In the genomic region with DNA sequence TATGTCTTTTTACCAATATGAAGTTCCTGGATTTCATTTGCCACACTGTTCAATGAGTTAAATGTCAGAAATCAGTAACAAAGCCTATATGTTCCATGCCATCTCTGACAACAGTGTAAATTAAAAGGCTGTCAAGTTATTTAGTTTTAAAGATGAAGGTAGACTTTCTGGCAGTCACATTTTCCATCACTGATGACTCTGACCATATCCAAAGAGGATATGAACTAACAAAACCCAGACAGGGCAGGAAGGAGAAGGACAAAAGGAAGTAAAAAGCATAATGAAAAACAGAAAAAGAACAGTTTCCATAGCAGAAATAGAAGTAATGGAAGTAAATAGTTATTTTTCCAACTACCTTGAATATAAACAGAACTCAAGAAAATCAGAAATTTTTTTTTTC, we compare ENCODE assay signal across 40 cellular contexts.
"Had no signal": no experiment of that assay in that cellular context is flagged by ENCODE, and none has a peak within 500 bp of the region (broad histone marks: within the 10 kb centered on the region; RNA-seq: fewer than 3 reads in every experiment).

No MANE protein-coding gene starts in this region.

- H3K27ac ChIP-seq: adrenal gland, ascending aorta, body of pancreas, brain microvascular endothelial cell, breast epithelium, cardiac muscle cell had no signal

- ATAC-seq: activated naive CD4-positive, alpha-beta T cell treated with anti-CD3 and anti-CD28 coated beads, Interleukin-2, amount 50 U/mL, for 72 hours; activated naive CD8-positive, alpha-beta T cell treated with anti-CD3 and anti-CD28 coated beads, Interleukin-2, amount 50 U/mL, for 24 hours; activated T-cell treated with anti-CD3 and anti-CD28 coated beads, Interleukin-2, amount 50 U/mL, for 4 hours; activated T-cell treated with anti-CD3 and anti-CD28 coated beads, Interleukin-2, amount 50 U/mL, for 72 hours; activated T-helper 17 cell treated with anti-CD3 and anti-CD28 coated beads, Interleukin-2, amount 50 U/mL, for 72 hours; body of pancreas had no signal

- H3K27me3 ChIP-seq: adrenal gland, ascending aorta, body of pancreas, brain microvascular endothelial cell, breast epithelium, cardiac muscle cell had no signal

- DNase-seq: activated effector memory CD4-positive, alpha-beta T cell treated with anti-CD3 and anti-CD28 coated beads, Interleukin-2, amount 50 U/mL, for 16 hours; activated effector memory CD4-positive, alpha-beta T cell treated with Interleukin-2 at 50 U/mL for 16 hours; activated gamma-delta T cell; activated gamma-delta T cell treated with Interleukin-2 at 50 U/mL for 16 hours; activated naive CD4-positive, alpha-beta T cell; activated naive CD4-positive, alpha-beta T cell treated with anti-CD3 and anti-CD28 coated beads for 36 hours; activated naive CD4-positive, alpha-beta T cell treated with anti-CD3 and anti-CD28 coated beads, Interleukin-2, amount 10 ng/mL, durations not matched to agents 7 days and 5 days; activated naive CD4-positive, alpha-beta T cell treated with anti-CD3 and anti-CD28 coated beads, Interleukin-2, amount 50 U/mL, for 16 hours; activated naive CD4-positive, alpha-beta T cell treated with Interleukin-2 at 50 U/mL for 16 hours; activated naive CD8-positive, alpha-beta T cell treated with anti-CD3 and anti-CD28 coated beads for 36 hours; activated naive CD8-positive, alpha-beta T cell treated with anti-CD3 and anti-CD28 coated beads, Interleukin-2, amount 10 ng/mL, durations not matched to agents 7 days and 5 days; activated naive CD8-positive, alpha-beta T cell treated with anti-CD3 and anti-CD28 coated beads, Interleukin-2, amount 50 U/mL, for 24 hours; activated T-cell treated with anti-CD3 and anti-CD28 coated beads for 4 hours; activated T-cell treated with anti-CD3 and anti-CD28 coated beads, Interleukin-2, amount 50 U/mL, for 1 hour; activated T-cell treated with anti-CD3 and anti-CD28 coated beads, Interleukin-2, amount 50 U/mL, for 4 hours; activated T-cell treated with anti-CD3 and anti-CD28 coated beads, Interleukin-2, amount 50 U/mL, for 48 hours; activated T-cell treated with anti-CD3 and anti-CD28 coated beads, Interleukin-2, amount 50 U/mL, for 72 hours; adrenal gland; amniotic stem cell; amygdala; anterior cingulate cortex; aorta; body of pancreas; brain microvascular endothelial cell; caudate nucleus; central memory CD4-positive, alpha-beta T cell; cerebellar nuclear complex had no signal

- H3K27ac Mint-ChIP-seq: activated naive CD4-positive, alpha-beta T cell treated with anti-CD3 and anti-CD28 coated beads for 36 hours; activated naive CD4-positive, alpha-beta T cell treated with anti-CD3 and anti-CD28 coated beads, Interleukin-2, amount 10 ng/mL, durations not matched to agents 7 days and 5 days; activated naive CD4-positive, alpha-beta T cell treated with anti-CD3 and anti-CD28 coated beads, Interleukin-2, amount 50 U/mL, for 24 hours; activated naive CD4-positive, alpha-beta T cell treated with anti-CD3 and anti-CD28 coated beads, Interleukin-2, amount 50 U/mL, for 72 hours; activated naive CD8-positive, alpha-beta T cell; activated naive CD8-positive, alpha-beta T cell treated with anti-CD3 and anti-CD28 coated beads for 36 hours; activated naive CD8-positive, alpha-beta T cell treated with anti-CD3 and anti-CD28 coated beads, Interleukin-2, amount 10 ng/mL, durations not matched to agents 7 days and 5 days; activated naive CD8-positive, alpha-beta T cell treated with anti-CD3 and anti-CD28 coated beads, Interleukin-2, amount 50 U/mL, for 24 hours; activated T-cell treated with anti-CD3 and anti-CD28 coated beads, Interleukin-2, amount 50 U/mL, for 72 hours; activated T-helper 1 cell treated with anti-CD3 and anti-CD28 coated beads, Interleukin-12 subunit alpha, Interleukin-12 subunit beta, Interleukin-2, Interleukin-4 antibody, amounts not matched to agents 30 ng/mL and 10 ng/mL and 1 ng/mL, durations not matched to agents 14 hours and 24 hours and 36 hours; activated T-helper 17 cell treated with anti-CD3 and anti-CD28 coated beads, Interleukin-2, amount 50 U/mL, for 72 hours; activated T-helper 2 cell treated with anti-CD3 and anti-CD28 coated beads, Interferon-gamma antibody, Interleukin-2, Interleukin-4, amounts not matched to agents 10 μg/mL and 5 μg/mL and 100 μg/mL, durations not matched to agents 14 hours and 24 hours and 36 hours; brain had no signal

- H3K27me3 Mint-ChIP-seq: activated naive CD4-positive, alpha-beta T cell treated with anti-CD3 and anti-CD28 coated beads, Interleukin-2, amount 10 ng/mL, durations not matched to agents 7 days and 5 days; activated naive CD4-positive, alpha-beta T cell treated with anti-CD3 and anti-CD28 coated beads, Interleukin-2, amount 50 U/mL, for 24 hours; activated naive CD8-positive, alpha-beta T cell treated with anti-CD3 and anti-CD28 coated beads for 36 hours; activated naive CD8-positive, alpha-beta T cell treated with anti-CD3 and anti-CD28 coated beads, Interleukin-2, amount 10 ng/mL, durations not matched to agents 7 days and 5 days; activated T-helper 17 cell treated with anti-CD3 and anti-CD28 coated beads, Interleukin-2, amount 50 U/mL, for 72 hours; brain; central memory CD8-positive, alpha-beta T cell had no signal

- H3K9me3 Mint-ChIP-seq: activated naive CD4-positive, alpha-beta T cell treated with anti-CD3 and anti-CD28 coated beads for 36 hours; activated naive CD4-positive, alpha-beta T cell treated with anti-CD3 and anti-CD28 coated beads, Interleukin-2, amount 10 ng/mL, durations not matched to agents 7 days and 5 days; activated naive CD4-positive, alpha-beta T cell treated with anti-CD3 and anti-CD28 coated beads, Interleukin-2, amount 50 U/mL, for 24 hours; activated naive CD4-positive, alpha-beta T cell treated with anti-CD3 and anti-CD28 coated beads, Interleukin-2, amount 50 U/mL, for 72 hours; activated naive CD8-positive, alpha-beta T cell treated with anti-CD3 and anti-CD28 coated beads for 36 hours; activated naive CD8-positive, alpha-beta T cell treated with anti-CD3 and anti-CD28 coated beads, Interleukin-2, amount 10 ng/mL, durations not matched to agents 7 days and 5 days; activated naive CD8-positive, alpha-beta T cell treated with anti-CD3 and anti-CD28 coated beads, Interleukin-2, amount 50 U/mL, for 24 hours; activated T-cell treated with anti-CD3 and anti-CD28 coated beads, Interleukin-2, amount 50 U/mL, for 4 hours; activated T-cell treated with anti-CD3 and anti-CD28 coated beads, Interleukin-2, amount 50 U/mL, for 72 hours; activated T-helper 1 cell treated with anti-CD3 and anti-CD28 coated beads, Interleukin-12 subunit alpha, Interleukin-12 subunit beta, Interleukin-2, Interleukin-4 antibody, amounts not matched to agents 30 ng/mL and 10 ng/mL and 1 ng/mL, durations not matched to agents 14 hours and 24 hours and 36 hours; activated T-helper 17 cell treated with anti-CD3 and anti-CD28 coated beads, Interleukin-2, amount 50 U/mL, for 72 hours; activated T-helper 2 cell treated with anti-CD3 and anti-CD28 coated beads, Interferon-gamma antibody, Interleukin-2, Interleukin-4, amounts not matched to agents 10 μg/mL and 5 μg/mL and 100 μg/mL, durations not matched to agents 14 hours and 24 hours and 36 hours; central memory CD8-positive, alpha-beta T cell had no signal

- H3K4me3 Mint-ChIP-seq: activated naive CD4-positive, alpha-beta T cell treated with anti-CD3 and anti-CD28 coated beads for 36 hours; activated naive CD4-positive, alpha-beta T cell treated with anti-CD3 and anti-CD28 coated beads, Interleukin-2, amount 10 ng/mL, durations not matched to agents 7 days and 5 days; activated naive CD4-positive, alpha-beta T cell treated with anti-CD3 and anti-CD28 coated beads, Interleukin-2, amount 50 U/mL, for 24 hours; activated naive CD8-positive, alpha-beta T cell; activated naive CD8-positive, alpha-beta T cell treated with anti-CD3 and anti-CD28 coated beads for 36 hours; activated naive CD8-positive, alpha-beta T cell treated with anti-CD3 and anti-CD28 coated beads, Interleukin-2, amount 10 ng/mL, durations not matched to agents 7 days and 5 days; activated naive CD8-positive, alpha-beta T cell treated with anti-CD3 and anti-CD28 coated beads, Interleukin-2, amount 50 U/mL, for 24 hours; activated T-cell treated with anti-CD3 and anti-CD28 coated beads, Interleukin-2, amount 50 U/mL, for 4 hours; activated T-cell treated with anti-CD3 and anti-CD28 coated beads, Interleukin-2, amount 50 U/mL, for 72 hours; activated T-helper 1 cell treated with anti-CD3 and anti-CD28 coated beads, Interleukin-12 subunit alpha, Interleukin-12 subunit beta, Interleukin-2, Interleukin-4 antibody, amounts not matched to agents 30 ng/mL and 10 ng/mL and 1 ng/mL, durations not matched to agents 14 hours and 24 hours and 36 hours; activated T-helper 17 cell treated with anti-CD3 and anti-CD28 coated beads, Interleukin-2, amount 50 U/mL, for 72 hours; brain; central memory CD8-positive, alpha-beta T cell had no signal

- H3K36me3 ChIP-seq: adrenal gland, ascending aorta, brain microvascular endothelial cell, breast epithelium, cardiac muscle cell had no signal

- H3K36me3 Mint-ChIP-seq: activated naive CD4-positive, alpha-beta T cell treated with anti-CD3 and anti-CD28 coated beads, Interleukin-2, amount 10 ng/mL, durations not matched to agents 7 days and 5 days; activated naive CD4-positive, alpha-beta T cell treated with anti-CD3 and anti-CD28 coated beads, Interleukin-2, amount 50 U/mL, for 24 hours; activated naive CD4-positive, alpha-beta T cell treated with anti-CD3 and anti-CD28 coated beads, Interleukin-2, amount 50 U/mL, for 72 hours; activated naive CD8-positive, alpha-beta T cell; activated naive CD8-positive, alpha-beta T cell treated with anti-CD3 and anti-CD28 coated beads for 36 hours; activated naive CD8-positive, alpha-beta T cell treated with anti-CD3 and anti-CD28 coated beads, Interleukin-2, amount 10 ng/mL, durations not matched to agents 7 days and 5 days; brain had no signal

- H3K9me3 ChIP-seq: adrenal gland, ascending aorta, body of pancreas, breast epithelium had no signal

- H3K4me1 ChIP-seq: adrenal gland, ascending aorta, body of pancreas, breast epithelium had no signal

- FAIRE-seq: astrocyte, bronchial epithelial cell had no signal

- H3K4me1 Mint-ChIP-seq: activated naive CD4-positive, alpha-beta T cell treated with anti-CD3 and anti-CD28 coated beads, Interleukin-2, amount 10 ng/mL, durations not matched to agents 7 days and 5 days; activated naive CD4-positive, alpha-beta T cell treated with anti-CD3 and anti-CD28 coated beads, Interleukin-2, amount 50 U/mL, for 24 hours; activated naive CD8-positive, alpha-beta T cell treated with anti-CD3 and anti-CD28 coated beads for 36 hours; activated naive CD8-positive, alpha-beta T cell treated with anti-CD3 and anti-CD28 coated beads, Interleukin-2, amount 10 ng/mL, durations not matched to agents 7 days and 5 days; activated naive CD8-positive, alpha-beta T cell treated with anti-CD3 and anti-CD28 coated beads, Interleukin-2, amount 50 U/mL, for 24 hours; activated T-helper 17 cell treated with anti-CD3 and anti-CD28 coated beads, Interleukin-2, amount 50 U/mL, for 72 hours; brain; central memory CD8-positive, alpha-beta T cell had no signal

- H3K4me3 ChIP-seq: adrenal gland, ascending aorta, body of pancreas, breast epithelium, cardiac muscle cell had no signal
